Comparison of ENCODE assay signal across 1 cellular context in the genomic region with DNA sequence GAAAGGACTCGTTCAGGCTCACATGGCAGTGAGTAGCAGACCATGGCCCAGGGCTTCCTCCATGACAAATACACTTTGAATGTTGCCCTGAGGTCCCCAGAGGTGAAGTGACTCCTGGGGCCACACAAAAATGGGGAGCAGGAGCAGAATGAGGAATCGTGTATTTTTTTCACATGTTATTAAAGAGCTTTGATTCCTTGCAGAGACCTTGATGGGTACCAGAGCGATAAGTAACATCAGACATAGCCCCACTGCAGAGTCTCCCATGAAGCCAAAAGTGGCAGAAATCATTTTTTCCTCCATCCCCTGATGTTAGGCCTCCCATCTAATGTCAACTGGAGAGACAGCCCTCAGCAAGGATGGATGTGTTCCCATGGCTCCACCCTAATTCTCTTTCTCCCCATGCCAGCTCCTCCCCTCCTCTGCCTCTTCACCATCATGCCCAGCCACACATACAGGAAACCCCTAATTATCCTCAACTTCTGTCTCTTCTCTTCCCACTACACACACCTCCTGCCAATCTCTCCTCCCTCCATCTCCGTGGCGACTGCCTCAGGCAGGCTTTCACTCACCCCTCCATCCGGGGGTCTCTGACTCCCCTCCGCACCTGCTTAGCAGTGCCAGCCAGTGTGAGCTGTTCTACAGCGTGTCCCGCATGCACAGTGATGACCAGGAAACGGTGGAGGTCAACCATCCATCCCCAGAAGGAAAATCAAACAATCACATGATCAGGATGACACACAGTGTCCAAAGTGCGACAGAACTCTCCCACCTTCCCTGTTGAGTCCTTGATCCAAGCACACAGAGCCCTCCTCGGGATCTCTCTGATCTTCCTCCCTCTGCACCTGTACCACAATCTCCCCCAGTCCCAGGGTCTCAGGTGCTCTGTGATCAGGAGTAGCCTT.
TF ChIP-seq lines count a peak whose summit lies in the region.

No MANE protein-coding gene starts in this region.

TF ChIP-seq in HepG2, 621 proteins besides CTCF, POLR2A, EP300 and RAD21 (continued from another document and continues in another):
- TF ChIP-seq, protein P1, sequence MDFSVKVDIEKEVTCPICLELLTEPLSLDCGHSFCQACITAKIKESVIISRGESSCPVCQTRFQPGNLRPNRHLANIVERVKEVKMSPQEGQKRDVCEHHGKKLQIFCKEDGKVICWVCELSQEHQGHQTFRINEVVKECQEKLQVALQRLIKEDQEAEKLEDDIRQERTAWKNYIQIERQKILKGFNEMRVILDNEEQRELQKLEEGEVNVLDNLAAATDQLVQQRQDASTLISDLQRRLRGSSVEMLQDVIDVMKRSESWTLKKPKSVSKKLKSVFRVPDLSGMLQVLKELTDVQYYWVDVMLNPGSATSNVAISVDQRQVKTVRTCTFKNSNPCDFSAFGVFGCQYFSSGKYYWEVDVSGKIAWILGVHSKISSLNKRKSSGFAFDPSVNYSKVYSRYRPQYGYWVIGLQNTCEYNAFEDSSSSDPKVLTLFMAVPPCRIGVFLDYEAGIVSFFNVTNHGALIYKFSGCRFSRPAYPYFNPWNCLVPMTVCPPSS (IDR thresholded peaks at IDR 0.05), result no peak
- TF ChIP-seq PHF21A (CRISPR knock-in tag; IDR thresholded peaks at IDR 0.05) (peak; percentile 75; the same call in 1 of the 2 replicates), ZNF337 (CRISPR knock-in tag; IDR thresholded peaks at IDR 0.05; ENCODE audit: borderline replicate concordance, low read depth) (no peak), ZNF816 (CRISPR knock-in tag; IDR thresholded peaks at IDR 0.05; ENCODE audit: borderline replicate concordance) (no peak; the same call in 1 of the 2 replicates), SRSF9 (IDR thresholded peaks at IDR 0.05; ENCODE audit: borderline replicate concordance, insufficient read depth, low read depth, low read length, poor library complexity, severe bottlenecking) (no peak), ZNF674 (CRISPR knock-in tag; IDR thresholded peaks at IDR 0.05; ENCODE audit: low read depth) (no peak), ZNF75D (CRISPR knock-in tag; IDR thresholded peaks at IDR 0.05; ENCODE audit: borderline replicate concordance) (no peak), ZBTB7B (CRISPR knock-in tag; IDR thresholded peaks at IDR 0.05) (peak; percentile 92), SMYD3 (CRISPR knock-in tag; IDR thresholded peaks at IDR 0.05) (no peak), ZNF251 (CRISPR knock-in tag; IDR thresholded peaks at IDR 0.05) (no peak), GLI4 (CRISPR knock-in tag; IDR thresholded peaks at IDR 0.05; ENCODE audit: borderline replicate concordance) (no peak), SP140L (CRISPR knock-in tag; IDR thresholded peaks at IDR 0.05; ENCODE audit: borderline replicate concordance) (no peak), ZNF207 (IDR thresholded peaks at IDR 0.05; ENCODE audit: borderline replicate concordance) (no peak), ZNF296 (CRISPR knock-in tag; conservative IDR thresholded peaks at IDR 0.05) (no peak), PPARG (CRISPR knock-in tag; conservative IDR thresholded peaks at IDR 0.05) (peak; percentile 62; the same call in 1 of the 2 replicates), RARG (CRISPR knock-in tag; IDR thresholded peaks at IDR 0.05; ENCODE audit: low read depth) (no peak), CREB1 (IDR thresholded peaks at IDR 0.05) (peak; percentile 74), CREB1 (CRISPR knock-in tag; IDR thresholded peaks at IDR 0.05) (peak; percentile 72), CC2D1A (CRISPR knock-in tag; IDR thresholded peaks at IDR 0.05) (no peak), ASH2L (IDR thresholded peaks at IDR 0.05; ENCODE audit: insufficient read length, low read depth, low read length) (no peak), NR1H2 (CRISPR knock-in tag; IDR thresholded peaks at IDR 0.05; ENCODE audit: borderline replicate concordance, low read depth) (no peak), PHB2 (IDR thresholded peaks at IDR 0.05; ENCODE audit: partially characterized antibody) (no peak), JDP2 (CRISPR knock-in tag; IDR thresholded peaks at IDR 0.05; ENCODE audit: borderline replicate concordance) (no peak), ZNF589 (CRISPR knock-in tag; conservative IDR thresholded peaks at IDR 0.05) (no peak), ZFAT (CRISPR knock-in tag; conservative IDR thresholded peaks at IDR 0.05) (no peak), TRIM24 (CRISPR knock-in tag; IDR thresholded peaks at IDR 0.05) (no peak), NFE2 (CRISPR knock-in tag; IDR thresholded peaks at IDR 0.05) (no peak), FOSL2 (CRISPR knock-in tag; IDR thresholded peaks at IDR 0.05) (peak; percentile 93), ZNF703 (CRISPR knock-in tag; IDR thresholded peaks at IDR 0.05; ENCODE audit: borderline replicate concordance) (no peak), POLR2AphosphoS5 (IDR thresholded peaks at IDR 0.05; ENCODE audit: low read depth, low read length) (peak; percentile 89), GATAD2A (CRISPR knock-in tag; IDR thresholded peaks at IDR 0.05) (peak; percentile 91), CENPX (CRISPR knock-in tag; IDR thresholded peaks at IDR 0.05) (no peak), MAZ (IDR thresholded peaks at IDR 0.05; ENCODE audit: borderline replicate concordance, low read depth, low read length) (no peak), MAZ (CRISPR knock-in tag; IDR thresholded peaks at IDR 0.05; ENCODE audit: low read depth) (no peak), RBM22 (optimal IDR thresholded peaks at IDR 0.05; ENCODE audit: low read length) (no peak), GABPB1 (CRISPR knock-in tag; IDR thresholded peaks at IDR 0.05) (peak; percentile 63), ZIK1 (CRISPR knock-in tag; IDR thresholded peaks at IDR 0.05; ENCODE audit: borderline replicate concordance, low read depth) (no peak)
- TF ChIP-seq, protein P2, sequence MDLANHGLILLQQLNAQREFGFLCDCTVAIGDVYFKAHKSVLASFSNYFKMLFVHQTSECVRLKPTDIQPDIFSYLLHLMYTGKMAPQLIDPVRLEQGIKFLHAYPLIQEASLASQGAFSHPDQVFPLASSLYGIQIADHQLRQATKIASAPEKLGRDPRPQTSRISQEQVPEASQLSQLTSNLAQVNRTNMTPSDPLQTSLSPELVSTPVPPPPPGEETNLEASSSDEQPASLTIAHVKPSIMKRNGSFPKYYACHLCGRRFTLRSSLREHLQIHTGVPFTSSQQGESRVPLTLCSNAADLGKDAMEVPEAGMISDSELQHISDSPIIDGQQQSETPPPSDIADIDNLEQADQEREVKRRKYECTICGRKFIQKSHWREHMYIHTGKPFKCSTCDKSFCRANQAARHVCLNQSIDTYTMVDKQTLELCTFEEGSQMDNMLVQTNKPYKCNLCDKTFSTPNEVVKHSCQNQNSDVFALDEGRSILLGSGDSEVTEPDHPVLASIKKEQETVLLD (CRISPR knock-in tag; IDR thresholded peaks at IDR 0.05; ENCODE audit: low read depth), result no peak
- TF ChIP-seq, protein P3, sequence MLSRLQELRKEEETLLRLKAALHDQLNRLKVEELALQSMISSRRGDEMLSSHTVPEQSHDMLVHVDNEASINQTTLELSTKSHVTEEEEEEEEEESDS (CRISPR knock-in tag; IDR thresholded peaks at IDR 0.05; ENCODE audit: borderline replicate concordance), result no peak
- TF ChIP-seq, protein P4, sequence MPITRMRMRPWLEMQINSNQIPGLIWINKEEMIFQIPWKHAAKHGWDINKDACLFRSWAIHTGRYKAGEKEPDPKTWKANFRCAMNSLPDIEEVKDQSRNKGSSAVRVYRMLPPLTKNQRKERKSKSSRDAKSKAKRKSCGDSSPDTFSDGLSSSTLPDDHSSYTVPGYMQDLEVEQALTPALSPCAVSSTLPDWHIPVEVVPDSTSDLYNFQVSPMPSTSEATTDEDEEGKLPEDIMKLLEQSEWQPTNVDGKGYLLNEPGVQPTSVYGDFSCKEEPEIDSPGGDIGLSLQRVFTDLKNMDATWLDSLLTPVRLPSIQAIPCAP (CRISPR knock-in tag; IDR thresholded peaks at IDR 0.05; ENCODE audit: low read depth), result 0 out of 2 replicates have a peak, but pooled peaks have one; percentile 9
- TF ChIP-seq, protein P5, sequence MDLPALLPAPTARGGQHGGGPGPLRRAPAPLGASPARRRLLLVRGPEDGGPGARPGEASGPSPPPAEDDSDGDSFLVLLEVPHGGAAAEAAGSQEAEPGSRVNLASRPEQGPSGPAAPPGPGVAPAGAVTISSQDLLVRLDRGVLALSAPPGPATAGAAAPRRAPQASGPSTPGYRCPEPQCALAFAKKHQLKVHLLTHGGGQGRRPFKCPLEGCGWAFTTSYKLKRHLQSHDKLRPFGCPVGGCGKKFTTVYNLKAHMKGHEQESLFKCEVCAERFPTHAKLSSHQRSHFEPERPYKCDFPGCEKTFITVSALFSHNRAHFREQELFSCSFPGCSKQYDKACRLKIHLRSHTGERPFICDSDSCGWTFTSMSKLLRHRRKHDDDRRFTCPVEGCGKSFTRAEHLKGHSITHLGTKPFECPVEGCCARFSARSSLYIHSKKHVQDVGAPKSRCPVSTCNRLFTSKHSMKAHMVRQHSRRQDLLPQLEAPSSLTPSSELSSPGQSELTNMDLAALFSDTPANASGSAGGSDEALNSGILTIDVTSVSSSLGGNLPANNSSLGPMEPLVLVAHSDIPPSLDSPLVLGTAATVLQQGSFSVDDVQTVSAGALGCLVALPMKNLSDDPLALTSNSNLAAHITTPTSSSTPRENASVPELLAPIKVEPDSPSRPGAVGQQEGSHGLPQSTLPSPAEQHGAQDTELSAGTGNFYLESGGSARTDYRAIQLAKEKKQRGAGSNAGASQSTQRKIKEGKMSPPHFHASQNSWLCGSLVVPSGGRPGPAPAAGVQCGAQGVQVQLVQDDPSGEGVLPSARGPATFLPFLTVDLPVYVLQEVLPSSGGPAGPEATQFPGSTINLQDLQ (CRISPR knock-in tag; IDR thresholded peaks at IDR 0.05), result no peak
- TF ChIP-seq, protein P6, sequence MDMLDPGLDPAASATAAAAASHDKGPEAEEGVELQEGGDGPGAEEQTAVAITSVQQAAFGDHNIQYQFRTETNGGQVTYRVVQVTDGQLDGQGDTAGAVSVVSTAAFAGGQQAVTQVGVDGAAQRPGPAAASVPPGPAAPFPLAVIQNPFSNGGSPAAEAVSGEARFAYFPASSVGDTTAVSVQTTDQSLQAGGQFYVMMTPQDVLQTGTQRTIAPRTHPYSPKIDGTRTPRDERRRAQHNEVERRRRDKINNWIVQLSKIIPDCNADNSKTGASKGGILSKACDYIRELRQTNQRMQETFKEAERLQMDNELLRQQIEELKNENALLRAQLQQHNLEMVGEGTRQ (IDR thresholded peaks at IDR 0.05; ENCODE audit: low read depth, low read length), result peak; percentile 64; the same call in 1 of the 2 replicates
- TF ChIP-seq, protein P6 (CRISPR knock-in tag; IDR thresholded peaks at IDR 0.05; ENCODE audit: borderline replicate concordance), result peak; percentile 78; the same call in 1 of the 2 replicates
- TF ChIP-seq, protein P7, sequence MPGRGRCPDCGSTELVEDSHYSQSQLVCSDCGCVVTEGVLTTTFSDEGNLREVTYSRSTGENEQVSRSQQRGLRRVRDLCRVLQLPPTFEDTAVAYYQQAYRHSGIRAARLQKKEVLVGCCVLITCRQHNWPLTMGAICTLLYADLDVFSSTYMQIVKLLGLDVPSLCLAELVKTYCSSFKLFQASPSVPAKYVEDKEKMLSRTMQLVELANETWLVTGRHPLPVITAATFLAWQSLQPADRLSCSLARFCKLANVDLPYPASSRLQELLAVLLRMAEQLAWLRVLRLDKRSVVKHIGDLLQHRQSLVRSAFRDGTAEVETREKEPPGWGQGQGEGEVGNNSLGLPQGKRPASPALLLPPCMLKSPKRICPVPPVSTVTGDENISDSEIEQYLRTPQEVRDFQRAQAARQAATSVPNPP (CRISPR knock-in tag; IDR thresholded peaks at IDR 0.05), result no peak
- TF ChIP-seq, protein P8, sequence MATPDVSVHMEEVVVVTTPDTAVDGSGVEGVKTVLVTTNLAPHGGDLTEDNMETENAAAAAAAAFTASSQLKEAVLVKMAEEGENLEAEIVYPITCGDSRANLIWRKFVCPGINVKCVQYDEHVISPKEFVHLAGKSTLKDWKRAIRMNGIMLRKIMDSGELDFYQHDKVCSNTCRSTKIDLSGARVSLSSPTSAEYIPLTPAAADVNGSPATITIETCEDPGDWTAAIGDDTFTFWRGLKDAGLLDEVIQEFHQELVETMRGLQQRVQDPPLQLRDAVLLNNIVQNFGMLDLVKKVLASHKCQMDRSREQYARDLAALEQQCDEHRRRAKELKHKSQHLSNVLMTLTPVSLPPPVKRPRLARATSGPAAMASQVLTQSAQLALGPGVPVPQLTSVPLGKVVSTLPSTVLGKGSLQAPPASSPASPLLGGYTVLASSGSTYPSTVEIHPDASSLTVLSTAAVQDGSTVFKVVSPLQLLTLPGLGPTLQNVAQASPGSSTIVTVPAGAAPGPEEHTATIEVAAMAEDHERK (CRISPR knock-in tag; IDR thresholded peaks at IDR 0.05; ENCODE audit: low read depth), result no peak
- TF ChIP-seq, protein P9, sequence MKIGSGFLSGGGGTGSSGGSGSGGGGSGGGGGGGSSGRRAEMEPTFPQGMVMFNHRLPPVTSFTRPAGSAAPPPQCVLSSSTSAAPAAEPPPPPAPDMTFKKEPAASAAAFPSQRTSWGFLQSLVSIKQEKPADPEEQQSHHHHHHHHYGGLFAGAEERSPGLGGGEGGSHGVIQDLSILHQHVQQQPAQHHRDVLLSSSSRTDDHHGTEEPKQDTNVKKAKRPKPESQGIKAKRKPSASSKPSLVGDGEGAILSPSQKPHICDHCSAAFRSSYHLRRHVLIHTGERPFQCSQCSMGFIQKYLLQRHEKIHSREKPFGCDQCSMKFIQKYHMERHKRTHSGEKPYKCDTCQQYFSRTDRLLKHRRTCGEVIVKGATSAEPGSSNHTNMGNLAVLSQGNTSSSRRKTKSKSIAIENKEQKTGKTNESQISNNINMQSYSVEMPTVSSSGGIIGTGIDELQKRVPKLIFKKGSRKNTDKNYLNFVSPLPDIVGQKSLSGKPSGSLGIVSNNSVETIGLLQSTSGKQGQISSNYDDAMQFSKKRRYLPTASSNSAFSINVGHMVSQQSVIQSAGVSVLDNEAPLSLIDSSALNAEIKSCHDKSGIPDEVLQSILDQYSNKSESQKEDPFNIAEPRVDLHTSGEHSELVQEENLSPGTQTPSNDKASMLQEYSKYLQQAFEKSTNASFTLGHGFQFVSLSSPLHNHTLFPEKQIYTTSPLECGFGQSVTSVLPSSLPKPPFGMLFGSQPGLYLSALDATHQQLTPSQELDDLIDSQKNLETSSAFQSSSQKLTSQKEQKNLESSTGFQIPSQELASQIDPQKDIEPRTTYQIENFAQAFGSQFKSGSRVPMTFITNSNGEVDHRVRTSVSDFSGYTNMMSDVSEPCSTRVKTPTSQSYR (CRISPR knock-in tag; IDR thresholded peaks at IDR 0.05; ENCODE audit: borderline replicate concordance), result peak; percentile 59; the same call in 1 of the 2 replicates
- TF ChIP-seq, protein P10, sequence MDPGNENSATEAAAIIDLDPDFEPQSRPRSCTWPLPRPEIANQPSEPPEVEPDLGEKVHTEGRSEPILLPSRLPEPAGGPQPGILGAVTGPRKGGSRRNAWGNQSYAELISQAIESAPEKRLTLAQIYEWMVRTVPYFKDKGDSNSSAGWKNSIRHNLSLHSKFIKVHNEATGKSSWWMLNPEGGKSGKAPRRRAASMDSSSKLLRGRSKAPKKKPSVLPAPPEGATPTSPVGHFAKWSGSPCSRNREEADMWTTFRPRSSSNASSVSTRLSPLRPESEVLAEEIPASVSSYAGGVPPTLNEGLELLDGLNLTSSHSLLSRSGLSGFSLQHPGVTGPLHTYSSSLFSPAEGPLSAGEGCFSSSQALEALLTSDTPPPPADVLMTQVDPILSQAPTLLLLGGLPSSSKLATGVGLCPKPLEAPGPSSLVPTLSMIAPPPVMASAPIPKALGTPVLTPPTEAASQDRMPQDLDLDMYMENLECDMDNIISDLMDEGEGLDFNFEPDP (CRISPR knock-in tag; conservative IDR thresholded peaks at IDR 0.05), result no peak
